In genomic region chr13:61084983-61085382, GRCh38 we compare ENCODE assay signal across 26 cellular contexts.
DNase-seq lines count a peak whose midpoint lies in the region; ATAC-seq, FAIRE-seq and TF ChIP-seq lines count a peak whose summit lies in the region.
"Had no signal": no experiment of that assay in that cellular context is flagged by ENCODE, and none has a peak within 500 bp of the region (broad histone marks: within the 10 kb centered on the region; RNA-seq: fewer than 3 reads in every experiment).

No MANE protein-coding gene starts in this region.

- no peak overlapping the region for H2AK9ac ChIP-seq in IMR-90 (replicated peaks; ENCODE audit: low read depth, low read length, poor library complexity)

- no peaks in the 10 kb centered on the region for H3K36me3 Mint-ChIP-seq in astrocyte (ENCODE audit: low read depth, unreplicated experiment)

- H3K56ac ChIP-seq in IMR-90 (ENCODE audit: extremely low read depth, insufficient read depth, low read length) = no peak overlapping the region

- H3K4me1 ChIP-seq in IMR-90 (ENCODE audit: control insufficient read depth, insufficient read depth, low read length) = no peaks in the 10 kb centered on the region
- no peaks in the 10 kb centered on the region for H3K4me1 ChIP-seq in astrocyte (ENCODE audit: insufficient read depth, low read length)
- H3K4me1 ChIP-seq in fibroblast of lung (ENCODE audit: control insufficient read depth, extremely low read depth, insufficient read depth, low read length) = no peaks in the 10 kb centered on the region
- H3K4me1 ChIP-seq in BE2C = no peaks in the 10 kb centered on the region
- H3K4me1 ChIP-seq: ascending aorta, sigmoid colon, suprapubic skin, upper lobe of right lung had no signal

- H3K9me3 ChIP-seq in IMR-90 (ENCODE audit: control insufficient read depth, insufficient read depth, low read length) = peaks cover 4% of the 10 kb centered on the region; the same call in 1 of the 2 replicates
- H3K9me3 ChIP-seq in astrocyte (ENCODE audit: insufficient read depth, low read depth, low read length) = no peaks in the 10 kb centered on the region
- H3K9me3 ChIP-seq in fibroblast of lung (ENCODE audit: control insufficient read depth, insufficient read depth, low read depth, low read length) = no peaks in the 10 kb centered on the region
- H3K9me3 ChIP-seq in BE2C = no peaks in the 10 kb centered on the region
- H3K9me3 ChIP-seq: ascending aorta, MG63, sigmoid colon, suprapubic skin, upper lobe of right lung had no signal

- dilution Hi-C loops in IMR-90 (cut with HindIII; ENCODE audit: low sequenced_read_pairs, unreplicated experiment) = no loop called here

- H3K27ac Mint-ChIP-seq in astrocyte (ENCODE audit: unreplicated experiment) = no peak overlapping the region
- H3K27ac Mint-ChIP-seq: activated CD4-positive, alpha-beta T cell treated with anti-CD3 and anti-CD28 coated beads for 36 hours; activated CD8-positive, alpha-beta T cell treated with anti-CD3 and anti-CD28 coated beads, Interleukin-2, amount 10 ng/mL, durations not matched to agents 7 days and 5 days; activated naive CD4-positive, alpha-beta T cell treated with anti-CD3 and anti-CD28 coated beads, Interleukin-2, amount 50 U/mL, for 72 hours; activated T-helper 2 cell treated with anti-CD3 and anti-CD28 coated beads, Interferon-gamma antibody, Interleukin-2, Interleukin-4, amounts not matched to agents 10 μg/mL and 5 μg/mL and 100 μg/mL, durations not matched to agents 14 hours and 24 hours and 36 hours; progenitor cell of endocrine pancreas; T-helper 2 cell treated with Interferon-gamma antibody and Interleukin-4, amounts not matched to agents 5 μg/mL and 100 μg/mL, for 36 hours had no signal

- CTCF ChIA-PET in IMR-90 (lab: Yijun Ruan, JAX) = no interaction called here

- no TSS peak for BruUV-seq in IMR-90 (replicated peaks; lab: Mats Ljungman, UMichigan)

- no peak overlapping the region for H4K5ac ChIP-seq in IMR-90 (ENCODE audit: low read depth, low read length)

- H3K9me1 ChIP-seq in IMR-90 (ENCODE audit: insufficient read depth, low read length) = no peaks in the 10 kb centered on the region

- H3K79me2 ChIP-seq in astrocyte (ENCODE audit: insufficient read depth, low read length) = no peaks in the 10 kb centered on the region
- H3K79me2 ChIP-seq in fibroblast of lung (ENCODE audit: control insufficient read depth, insufficient read depth, low read length) = no peaks in the 10 kb centered on the region

- H3K79me1 ChIP-seq in IMR-90 (ENCODE audit: low read depth in 1 of 2, low read length in 2 of 2) = no peaks in the 10 kb centered on the region

- FAIRE-seq in astrocyte (lab: Jason Lieb, UNC) = no peak
- FAIRE-seq in urothelium cell line (lab: Jason Lieb, UNC) = no peak

- H2BK20ac ChIP-seq in IMR-90 (ENCODE audit: low read depth, low read length) = no peak overlapping the region

- no peak for TF ChIP-seq RAD21 in IMR-90 (IDR thresholded peaks at IDR 0.05; ENCODE audit: low read length)

- H3K4me3 Mint-ChIP-seq in astrocyte (ENCODE audit: unreplicated experiment) = no peak overlapping the region
- H3K4me3 Mint-ChIP-seq: activated CD4-positive, alpha-beta T cell treated with anti-CD3 and anti-CD28 coated beads for 36 hours; activated CD8-positive, alpha-beta T cell treated with anti-CD3 and anti-CD28 coated beads, Interleukin-2, amount 10 ng/mL, durations not matched to agents 7 days and 5 days; T-helper 2 cell treated with Interferon-gamma antibody and Interleukin-4, amounts not matched to agents 5 μg/mL and 100 μg/mL, for 36 hours had no signal

- H4K20me1 ChIP-seq in IMR-90 (ENCODE audit: insufficient read depth, low read length) (no peaks in the 10 kb centered on the region), astrocyte (ENCODE audit: insufficient read depth, low read length) (no peaks in the 10 kb centered on the region), fibroblast of lung (ENCODE audit: control insufficient read depth, extremely low read depth, insufficient read depth, low read length) (no peaks in the 10 kb centered on the region)

- no peak overlapping the region for H4K91ac ChIP-seq in IMR-90 (ENCODE audit: insufficient read depth, low read depth, low read length)

- ATAC-seq in IMR-90 (ENCODE audit: low read depth) (no peak), HG03196 (IDR thresholded peaks at IDR 0.05; ENCODE audit: unreplicated experiment) (no peak)
- ATAC-seq: activated CD4-positive, alpha-beta T cell treated with anti-CD3 and anti-CD28 coated beads for 36 hours; activated CD8-positive, alpha-beta T cell treated with anti-CD3 and anti-CD28 coated beads, Interleukin-2, amount 10 ng/mL, durations not matched to agents 7 days and 5 days; activated naive CD4-positive, alpha-beta T cell treated with anti-CD3 and anti-CD28 coated beads, Interleukin-2, amount 50 U/mL, for 72 hours; HCT116; upper lobe of right lung had no signal

- H3K9ac ChIP-seq in IMR-90 (ENCODE audit: low read depth, low read length) (no peak overlapping the region), astrocyte (ENCODE audit: low read length) (no peak overlapping the region), fibroblast of lung (ENCODE audit: insufficient read depth, low read length) (no peak overlapping the region)

- in situ Hi-C loops in IMR-90 (cut with MboI; ENCODE audit: low sequenced_read_pairs) = no loop called here

- no peaks in the 10 kb centered on the region for H3K27me3 Mint-ChIP-seq in astrocyte (ENCODE audit: low read depth, unreplicated experiment)
- H3K27me3 Mint-ChIP-seq: activated CD4-positive, alpha-beta T cell treated with anti-CD3 and anti-CD28 coated beads for 36 hours had no signal

- no peaks in the 10 kb centered on the region for H3K27me3 ChIP-seq in IMR-90 (ENCODE audit: control insufficient read depth, insufficient read depth, low read length)
- no peaks in the 10 kb centered on the region for H3K27me3 ChIP-seq in astrocyte (ENCODE audit: insufficient read depth, low read length)
- no peaks in the 10 kb centered on the region for H3K27me3 ChIP-seq in fibroblast of lung (ENCODE audit: control insufficient read depth, insufficient read depth, low read length)
- H3K27me3 ChIP-seq in BE2C = no peaks in the 10 kb centered on the region
- H3K27me3 ChIP-seq: ascending aorta, MG63, sigmoid colon, suprapubic skin, upper lobe of right lung had no signal

- intact Hi-C loops in IMR-90 (cut with micrococcal nuclease) = no loop called here

- no peak overlapping the region for H2BK120ac ChIP-seq in IMR-90 (ENCODE audit: low read depth, low read length)

- H2AK5ac ChIP-seq in IMR-90 (ENCODE audit: low read depth, low read length) = no peak overlapping the region

- H3K4me1 Mint-ChIP-seq in astrocyte (ENCODE audit: low read depth, unreplicated experiment) = peaks cover 20% of the 10 kb centered on the region
- H3K4me1 Mint-ChIP-seq: activated CD4-positive, alpha-beta T cell treated with anti-CD3 and anti-CD28 coated beads for 36 hours had no signal

- H3K18ac ChIP-seq in IMR-90 (ENCODE audit: low read depth, low read length) = no peak overlapping the region

- DNase-seq in IMR-90 (peak; percentile 27), astrocyte (ENCODE audit: low read depth) (peak; percentile 65), fibroblast of lung (ENCODE audit: low read depth in 2 of 2) (peak; percentile 26 to 69), urothelium cell line (ENCODE audit: low spot score) (peak; percentile 4), RPMI8226 (no peak), BE2C (no peak)
- DNase-seq: activated CD4-positive, alpha-beta T cell treated with anti-CD3 and anti-CD28 coated beads for 36 hours; activated CD8-positive, alpha-beta T cell treated with anti-CD3 and anti-CD28 coated beads, Interleukin-2, amount 10 ng/mL, durations not matched to agents 7 days and 5 days; Calu3; DND-41; foreskin fibroblast; MG63; NCI-H2029 treated with DMSO at 0.1 percent for 48 hours; NCI-H526 treated with DMSO at 0.1 percent for 48 hours; sigmoid colon; stimulated activated naive CD4-positive, alpha-beta T cell; upper lobe of right lung had no signal

- no peak overlapping the region for H2BK5ac ChIP-seq in IMR-90 (ENCODE audit: low read depth, low read length, poor library complexity, severe bottlenecking)

- H3K4me2 ChIP-seq in IMR-90 (ENCODE audit: low read depth, low read length) = no peak overlapping the region
- H3K4me2 ChIP-seq in astrocyte (ENCODE audit: low read length) = no peak overlapping the region
- no peak overlapping the region for H3K4me2 ChIP-seq in fibroblast of lung (ENCODE audit: extremely low read depth, insufficient read depth, low read length)

- H2BK15ac ChIP-seq in IMR-90 (ENCODE audit: low read depth, low read length) = no peak overlapping the region

- POLR2A ChIA-PET in IMR-90 (lab: Charles Lee; ENCODE audit: unreplicated experiment) = no interaction called here

- H3K27ac ChIP-seq in IMR-90 (ENCODE audit: insufficient read depth, low read length) (no peak overlapping the region), astrocyte (ENCODE audit: low read depth, low read length) (no peak overlapping the region), fibroblast of lung (ENCODE audit: insufficient read depth, low read length) (no peak overlapping the region)
- H3K27ac ChIP-seq: ascending aorta, HL-60, sigmoid colon, suprapubic skin, upper lobe of right lung had no signal

- H3K9me3 Mint-ChIP-seq in astrocyte (ENCODE audit: unreplicated experiment) = peaks cover 2% of the 10 kb centered on the region

- H4K8ac ChIP-seq in IMR-90 (ENCODE audit: low read depth in 2 of 2, low read length in 2 of 2) = no peak overlapping the region

- no peak overlapping the region for H3K4ac ChIP-seq in IMR-90 (ENCODE audit: low read depth, low read length)

- H2AFZ ChIP-seq in IMR-90 (replicated peaks; ENCODE audit: low read length, poor library complexity) (no peak overlapping the region), astrocyte (ENCODE audit: low read depth, low read length) (no peak overlapping the region), fibroblast of lung (ENCODE audit: low read length) (no peak overlapping the region)

- H3K23ac ChIP-seq in IMR-90 (ENCODE audit: low read depth, low read length) = no peak overlapping the region

- no peak overlapping the region for H3K14ac ChIP-seq in IMR-90 (replicated peaks; ENCODE audit: low read depth, low read length)

- H3K4me3 ChIP-seq in IMR-90 (ENCODE audit: insufficient read depth, low read depth, low read length) (no peak overlapping the region), astrocyte (ENCODE audit: insufficient read depth, low read depth, low read length) (no peak overlapping the region), fibroblast of lung (replicated peaks in 1 of 4; ENCODE audit: control extremely low read depth in 1 of 4, insufficient read depth in 1 of 4, low read depth in 3 of 4, low read length in 4 of 4) (no peak overlapping the region), BE2C (ENCODE audit: low read depth, low read length) (no peak overlapping the region)
- H3K4me3 ChIP-seq: ascending aorta, MG63, sigmoid colon, suprapubic skin, upper lobe of right lung had no signal

- no peak for TF ChIP-seq POLR2A in IMR-90 (IDR thresholded peaks at IDR 0.05; ENCODE audit: low read depth, low read length)

- H3K36me3 ChIP-seq in IMR-90 (ENCODE audit: control insufficient read depth, insufficient read depth, low read length) (no peaks in the 10 kb centered on the region), astrocyte (ENCODE audit: insufficient read depth, low read length) (no peaks in the 10 kb centered on the region), fibroblast of lung (ENCODE audit: control insufficient read depth, insufficient read depth, low read length) (no peaks in the 10 kb centered on the region), BE2C (no peaks in the 10 kb centered on the region)
- H3K36me3 ChIP-seq: ascending aorta, MG63, sigmoid colon, suprapubic skin, upper lobe of right lung had no signal

- TF ChIP-seq CTCF in IMR-90 (conservative IDR thresholded peaks at IDR 0.05; ENCODE audit: low read depth, low read length) = no peak
- no peak for TF ChIP-seq CTCF in astrocyte (IDR thresholded peaks at IDR 0.05; ENCODE audit: insufficient read depth, low read depth, low read length)
- TF ChIP-seq CTCF in fibroblast of lung (conservative IDR thresholded peaks at IDR 0.05 in 1 of 2, IDR thresholded peaks at IDR 0.05 in 1 of 2; ENCODE audit: low read depth in 1 of 2, low read length in 2 of 2) = no peak
- no peak for TF ChIP-seq CTCF in BE2C (IDR thresholded peaks at IDR 0.05; ENCODE audit: low read depth, low read length)

Comparison
In these comparisons a context has a peak if more than half of its experiments do, and no peak if none do; other contexts are left out.
1. DNase-seq: peak in IMR-90 (single experiment), astrocyte (single experiment), fibroblast of lung (2 of 2) and urothelium cell line (single experiment); none in RPMI8226 (single experiment) and BE2C (single experiment).